16 cellular contexts compared by ENCODE assay signal in the genomic region with DNA sequence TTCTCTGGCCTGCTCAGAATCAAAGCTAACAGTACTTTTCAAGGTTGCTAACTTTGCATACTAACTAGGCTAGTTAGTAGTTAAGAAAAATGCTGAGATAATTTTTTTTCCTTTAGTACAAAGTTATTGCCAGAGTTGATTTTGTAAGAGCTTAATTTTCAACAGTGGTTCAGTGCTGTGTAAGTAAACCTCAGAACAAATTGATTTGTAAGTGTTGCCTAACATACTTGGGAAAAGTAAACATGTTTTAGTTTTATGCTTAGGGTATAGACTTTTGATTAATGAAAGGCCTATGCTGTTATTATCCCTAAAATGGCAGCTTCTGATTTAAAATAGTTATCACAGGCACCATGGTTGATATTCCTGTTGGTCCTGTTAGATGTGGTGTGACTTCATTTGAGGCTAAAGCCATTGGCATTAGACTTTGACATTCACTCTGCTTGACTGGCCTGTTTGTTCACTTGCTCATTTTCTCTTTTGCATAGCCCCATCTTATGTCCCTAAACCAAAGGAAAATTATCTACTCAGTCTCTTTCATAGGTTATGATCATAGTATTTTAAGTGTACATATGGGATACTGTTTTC.
"Had no signal": no experiment of that assay in that cellular context is flagged by ENCODE, and none has a peak within 500 bp of the region (broad histone marks: within the 10 kb centered on the region; RNA-seq: fewer than 3 reads in every experiment).

No MANE protein-coding gene starts in this region.

- DNase-seq: activated CD4-positive, alpha-beta T cell treated with anti-CD3 and anti-CD28 coated beads, Interleukin-2, amount 50 U/mL, for 1 hour; activated naive CD4-positive, alpha-beta T cell treated with anti-CD3 and anti-CD28 coated beads, Interleukin-2, amount 10 ng/mL, durations not matched to agents 7 days and 5 days; adrenal gland; gastrocnemius medialis; heart left ventricle; left lung; mucosa of descending colon; naive thymus-derived CD4-positive, alpha-beta T cell; pancreas; stimulated activated CD4-positive, alpha-beta T cell treated with anti-CD3 and anti-CD28 coated beads, Interleukin-4, amount 100 ng/mL, for 4 hours; stimulated activated CD8-positive, alpha-beta memory T cell treated with anti-CD3 and anti-CD28 coated beads, Interleukin-4, amount 100 ng/mL, for 48 hours had no signal

- ATAC-seq: gastrocnemius medialis; heart left ventricle; left lung; mucosa of descending colon; naive thymus-derived CD4-positive, alpha-beta T cell had no signal

- H3K27ac Mint-ChIP-seq: activated naive CD4-positive, alpha-beta T cell treated with anti-CD3 and anti-CD28 coated beads, Interleukin-2, amount 10 ng/mL, durations not matched to agents 7 days and 5 days; activated T-helper 2 cell treated with anti-CD3 and anti-CD28 coated beads, Interferon-gamma antibody, Interleukin-2, Interleukin-4, amounts not matched to agents 10 μg/mL and 5 μg/mL and 100 μg/mL, durations not matched to agents 14 hours and 24 hours and 36 hours; stimulated activated naive CD8-positive, alpha-beta T cell treated with anti-CD3 and anti-CD28 coated beads, Interleukin-15, Interleukin-2, amounts not matched to agents 100 ng/mL and 50 ng/mL, for 24 hours had no signal

- H3K27ac ChIP-seq: gastrocnemius medialis, heart left ventricle, SK-N-MC, thoracic aorta had no signal

- H3K9me3 ChIP-seq: adrenal gland, gastrocnemius medialis, heart left ventricle, left lung, mucosa of descending colon, pancreas, thoracic aorta had no signal

- H3K4me3 Mint-ChIP-seq: activated naive CD4-positive, alpha-beta T cell treated with anti-CD3 and anti-CD28 coated beads, Interleukin-2, amount 10 ng/mL, durations not matched to agents 7 days and 5 days; stimulated activated naive CD8-positive, alpha-beta T cell treated with anti-CD3 and anti-CD28 coated beads, Interleukin-15, Interleukin-2, amounts not matched to agents 100 ng/mL and 50 ng/mL, for 24 hours had no signal

- H3K9me3 Mint-ChIP-seq: activated naive CD4-positive, alpha-beta T cell treated with anti-CD3 and anti-CD28 coated beads, Interleukin-2, amount 10 ng/mL, durations not matched to agents 7 days and 5 days; activated T-helper 2 cell treated with anti-CD3 and anti-CD28 coated beads, Interferon-gamma antibody, Interleukin-2, Interleukin-4, amounts not matched to agents 10 μg/mL and 5 μg/mL and 100 μg/mL, durations not matched to agents 14 hours and 24 hours and 36 hours; naive thymus-derived CD4-positive, alpha-beta T cell; stimulated activated naive CD8-positive, alpha-beta T cell treated with anti-CD3 and anti-CD28 coated beads, Interleukin-15, Interleukin-2, amounts not matched to agents 100 ng/mL and 50 ng/mL, for 24 hours had no signal

- H3K27me3 Mint-ChIP-seq: activated naive CD4-positive, alpha-beta T cell treated with anti-CD3 and anti-CD28 coated beads, Interleukin-2, amount 10 ng/mL, durations not matched to agents 7 days and 5 days; naive thymus-derived CD4-positive, alpha-beta T cell; stimulated activated naive CD8-positive, alpha-beta T cell treated with anti-CD3 and anti-CD28 coated beads, Interleukin-15, Interleukin-2, amounts not matched to agents 100 ng/mL and 50 ng/mL, for 24 hours had no signal

- H3K4me3 ChIP-seq: adrenal gland, gastrocnemius medialis, heart left ventricle, left lung, mucosa of descending colon, pancreas, SK-N-MC, skin epidermis, thoracic aorta had no signal

- H3K27me3 ChIP-seq: adrenal gland, gastrocnemius medialis, heart left ventricle, left lung, pancreas had no signal

- H3K36me3 ChIP-seq: thoracic aorta had no signal
